Comparison of ENCODE assay signal across 18 cellular contexts in the genomic region with DNA sequence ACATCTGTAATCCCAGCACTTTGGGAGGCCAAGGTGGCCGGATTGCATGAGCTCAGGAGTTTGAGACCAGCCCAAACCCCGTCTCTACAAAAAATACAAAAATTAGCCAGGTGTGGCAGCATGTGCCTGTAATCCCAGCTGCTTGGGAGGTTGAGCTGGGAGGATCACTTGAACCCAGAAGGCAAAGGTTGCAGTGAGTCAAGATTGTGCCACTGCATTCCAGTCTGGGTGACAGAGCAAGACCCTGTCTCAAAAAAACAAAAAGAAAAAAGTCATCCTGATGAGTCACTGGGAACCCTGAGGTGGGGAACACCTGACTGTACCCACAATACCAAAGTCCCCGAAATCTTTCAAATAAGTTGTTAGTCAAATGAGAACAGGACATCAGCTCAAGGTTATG.
A peak's percentile ranks its signal among the peaks of the same experiment; 100 is the strongest.
DNase-seq lines count a peak whose midpoint lies in the region; ATAC-seq, FAIRE-seq and TF ChIP-seq lines count a peak whose summit lies in the region.
"Had no signal": no experiment of that assay in that cellular context is flagged by ENCODE, and none has a peak within 500 bp of the region (broad histone marks: within the 10 kb centered on the region; RNA-seq: fewer than 3 reads in every experiment).

No MANE protein-coding gene starts in this region.

- H3K4me3 Mint-ChIP-seq in MCF 10A (ENCODE audit: unreplicated experiment): no peak overlapping the region
- H3K4me3 Mint-ChIP-seq in CD8-positive, alpha-beta memory T cell: no peak overlapping the region
- H3K4me3 Mint-ChIP-seq: CD4-positive, alpha-beta T cell; GM23338 had no signal

- H3K27ac ChIP-seq in breast epithelium: no peak overlapping the region
- H3K27ac ChIP-seq in foreskin keratinocyte: no peak overlapping the region
- H3K27ac ChIP-seq in CD8-positive, alpha-beta memory T cell (ENCODE audit: low read depth, low read length): no peak overlapping the region
- H3K27ac ChIP-seq in Peyer's patch: no peak overlapping the region
- H3K27ac ChIP-seq: 22Rv1, A549, C4-2B had no signal

- H3K4me3 ChIP-seq in breast epithelium (no peak overlapping the region), bronchial epithelial cell (ENCODE audit: low read depth, low read length) (no peak overlapping the region), Peyer's patch (no peak overlapping the region)
- no peak overlapping the region for H3K4me3 ChIP-seq in CD8-positive, alpha-beta memory T cell (ENCODE audit: low read length)
- H3K4me3 ChIP-seq: A549, GM23338 had no signal

- no TSS peak for BruUV-seq in MCF 10A (replicated peaks; lab: Mats Ljungman, UMichigan)

- no peaks in the 10 kb centered on the region for H3K9me3 Mint-ChIP-seq in MCF 10A (ENCODE audit: unreplicated experiment)
- H3K9me3 Mint-ChIP-seq in CD8-positive, alpha-beta memory T cell: peaks cover 0 to 9% (median 0%) of the 10 kb centered on the region in 5 donors
- H3K9me3 Mint-ChIP-seq: CD4-positive, alpha-beta T cell; GM23338 had no signal

- TF ChIP-seq CTCF in MCF 10A (IDR thresholded peaks at IDR 0.05; ENCODE audit: unreplicated experiment) (no peak), breast epithelium (IDR thresholded peaks at IDR 0.05) (no peak), bronchial epithelial cell (IDR thresholded peaks at IDR 0.05; ENCODE audit: insufficient read depth, low read length, severe bottlenecking) (no peak), foreskin keratinocyte (conservative IDR thresholded peaks at IDR 0.05) (no peak), Peyer's patch (IDR thresholded peaks at IDR 0.05) (no peak)

- no peak for FAIRE-seq in bronchial epithelial cell (lab: Jason Lieb, UNC)
- FAIRE-seq: A549, H54 had no signal

- H3K27me3 Mint-ChIP-seq in MCF 10A (ENCODE audit: insufficient read depth, unreplicated experiment): no peaks in the 10 kb centered on the region
- H3K27me3 Mint-ChIP-seq in CD8-positive, alpha-beta memory T cell: no peaks in the 10 kb centered on the region
- H3K27me3 Mint-ChIP-seq: CD4-positive, alpha-beta T cell had no signal

- DNase-seq in MCF 10A (ENCODE audit: unreplicated experiment): peak; percentile 8
- DNase-seq in breast epithelium (ENCODE audit: low spot score in 2 of 2): no peak
- DNase-seq in bronchial epithelial cell (ENCODE audit: low read depth): peak; percentile 51
- DNase-seq in foreskin keratinocyte: peak; percentile 37 to 70
- no peak for DNase-seq in NCI-H526 (lab: John Stamatoyannopoulos, UW)
- DNase-seq in CD8-positive, alpha-beta memory T cell: no peak
- DNase-seq in Peyer's patch: no peak
- DNase-seq: AML-193; CD4-positive, alpha-beta T cell; DMS153; DMS79 treated with DMSO at 0.1 percent for 48 hours; GF-D8; HCEC 1CT had no signal

- no peaks in the 10 kb centered on the region for H3K9me3 ChIP-seq in breast epithelium
- H3K9me3 ChIP-seq in CD8-positive, alpha-beta memory T cell (ENCODE audit: low read length): no peaks in the 10 kb centered on the region
- H3K9me3 ChIP-seq in Peyer's patch: no peaks in the 10 kb centered on the region
- H3K9me3 ChIP-seq: A549 had no signal

- peaks cover 28% of the 10 kb centered on the region for H3K36me3 Mint-ChIP-seq in MCF 10A (ENCODE audit: insufficient read depth, unreplicated experiment)
- H3K36me3 Mint-ChIP-seq in CD8-positive, alpha-beta memory T cell: no peaks in the 10 kb centered on the region

- no peak overlapping the region for H3K27ac Mint-ChIP-seq in MCF 10A (ENCODE audit: low read depth, unreplicated experiment)
- no peak overlapping the region for H3K27ac Mint-ChIP-seq in CD8-positive, alpha-beta memory T cell
- H3K27ac Mint-ChIP-seq: CD4-positive, alpha-beta T cell; GM23338 had no signal

- no peak for TF ChIP-seq POLR2A in breast epithelium (IDR thresholded peaks at IDR 0.05)
- TF ChIP-seq POLR2A in Peyer's patch (IDR thresholded peaks at IDR 0.05): no peak

- intact Hi-C loops in MCF 10A (cut with micrococcal nuclease) (no loop called here), breast epithelium (cut with DNase I; ENCODE audit: low total_unique reads) (loop anchor here (5.0 kb wide), 1 partner anchor 1910 kb away; no protein-coding TSS in a partner anchor)

- H3K4me1 ChIP-seq in breast epithelium: no peaks in the 10 kb centered on the region
- H3K4me1 ChIP-seq in foreskin keratinocyte: peaks cover 5% of the 10 kb centered on the region
- H3K4me1 ChIP-seq in CD8-positive, alpha-beta memory T cell (ENCODE audit: insufficient read depth, low read length): no peaks in the 10 kb centered on the region
- no peaks in the 10 kb centered on the region for H3K4me1 ChIP-seq in Peyer's patch
- H3K4me1 ChIP-seq: A549 had no signal

- POLR2A ChIA-PET in MCF 10A (lab: Yijun Ruan, JAX): interaction anchor here (1.0 kb wide), 1 partner anchor 470 kb away, joined by 3 read pairs; no protein-coding TSS in a partner anchor
- POLR2A ChIA-PET in CD8-positive, alpha-beta memory T cell (lab: Charles Lee): no interaction called here

- no peaks in the 10 kb centered on the region for H3K36me3 ChIP-seq in breast epithelium
- H3K36me3 ChIP-seq in bronchial epithelial cell (ENCODE audit: control insufficient read depth, insufficient read depth, low read length): no peaks in the 10 kb centered on the region
- no peaks in the 10 kb centered on the region for H3K36me3 ChIP-seq in CD8-positive, alpha-beta memory T cell (ENCODE audit: insufficient read depth, low read length)
- H3K36me3 ChIP-seq in Peyer's patch: no peaks in the 10 kb centered on the region

- peak; percentile 76 for ATAC-seq in foreskin keratinocyte
- ATAC-seq: A549, GM23338 had no signal

- H3K27me3 ChIP-seq in breast epithelium (no peaks in the 10 kb centered on the region), bronchial epithelial cell (ENCODE audit: control insufficient read depth, insufficient read depth, low read length) (no peaks in the 10 kb centered on the region), foreskin keratinocyte (no peaks in the 10 kb centered on the region), Peyer's patch (no peaks in the 10 kb centered on the region)
- H3K27me3 ChIP-seq in CD8-positive, alpha-beta memory T cell (ENCODE audit: insufficient read depth, low read length, poor library complexity, severe bottlenecking): no peaks in the 10 kb centered on the region

- CTCF ChIA-PET in MCF 10A (lab: Yijun Ruan, JAX): interaction anchor here (0.8 kb wide), 1 partner anchor 29 kb away, joined by 3 read pairs; no protein-coding TSS in a partner anchor
- CTCF ChIA-PET in CD8-positive, alpha-beta memory T cell (lab: Charles Lee): no interaction called here

- H3K4me1 Mint-ChIP-seq in MCF 10A (ENCODE audit: insufficient read depth, unreplicated experiment): peaks cover 7% of the 10 kb centered on the region
- H3K4me1 Mint-ChIP-seq in CD8-positive, alpha-beta memory T cell: no peaks in the 10 kb centered on the region
- H3K4me1 Mint-ChIP-seq: GM23338 had no signal

Comparison
In these comparisons a context has a peak if more than half of its experiments do, and no peak if none do; other contexts are left out.
1. DNase-seq: peak in MCF 10A (single experiment), bronchial epithelial cell (single experiment) and foreskin keratinocyte (2 of 2); none in breast epithelium (0 of 2), NCI-H526 (0 of 2), CD8-positive, alpha-beta memory T cell (0 of 5) and Peyer's patch (0 of 3).